In the genomic region with DNA sequence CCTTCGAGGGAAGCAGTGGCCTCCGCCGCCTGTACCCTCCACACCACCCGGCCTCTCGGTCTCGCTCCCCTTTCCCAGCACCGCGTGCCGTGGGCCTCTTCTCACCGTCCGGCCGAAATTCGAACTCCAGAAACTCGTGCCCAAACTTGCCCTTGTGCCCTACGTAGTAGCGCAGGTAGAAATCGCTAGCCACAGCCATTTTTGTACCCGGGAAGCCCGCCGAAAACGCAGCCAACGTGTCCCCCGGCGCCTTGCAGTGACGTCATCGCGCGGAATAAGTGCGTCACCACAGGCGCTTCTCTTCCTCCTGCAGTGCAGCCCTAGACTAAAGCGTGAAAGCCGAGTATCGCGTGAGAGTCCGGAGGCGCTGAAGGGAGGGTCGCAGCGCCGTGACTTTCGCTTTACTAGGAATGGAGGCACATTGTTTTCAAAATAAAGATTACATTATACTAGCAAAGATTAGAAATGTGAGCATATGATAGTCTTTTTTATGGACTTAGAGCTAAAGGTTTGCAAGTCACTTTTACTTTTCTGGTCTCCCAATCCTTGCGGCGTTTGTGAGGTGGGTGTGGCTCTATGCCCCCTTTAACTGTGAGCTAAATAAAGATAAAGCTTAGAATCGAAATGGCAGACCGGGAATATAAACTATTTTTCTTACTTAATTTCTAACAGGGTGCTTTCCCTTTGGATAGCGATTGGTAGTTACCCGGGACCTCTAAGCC, we compare ENCODE assay signal across 1 cellular context.
TF ChIP-seq lines count a peak whose summit lies in the region.

TSS of gene MAGOHB (minus strand) at position 276 of the 722 bp plus-strand sequence. CDS start at position 199, 77 bp downstream.

TF ChIP-seq in HepG2, 621 proteins besides CTCF, POLR2A, EP300 and RAD21 (continued from another document and continues in another):
- TF ChIP-seq, protein P1, sequence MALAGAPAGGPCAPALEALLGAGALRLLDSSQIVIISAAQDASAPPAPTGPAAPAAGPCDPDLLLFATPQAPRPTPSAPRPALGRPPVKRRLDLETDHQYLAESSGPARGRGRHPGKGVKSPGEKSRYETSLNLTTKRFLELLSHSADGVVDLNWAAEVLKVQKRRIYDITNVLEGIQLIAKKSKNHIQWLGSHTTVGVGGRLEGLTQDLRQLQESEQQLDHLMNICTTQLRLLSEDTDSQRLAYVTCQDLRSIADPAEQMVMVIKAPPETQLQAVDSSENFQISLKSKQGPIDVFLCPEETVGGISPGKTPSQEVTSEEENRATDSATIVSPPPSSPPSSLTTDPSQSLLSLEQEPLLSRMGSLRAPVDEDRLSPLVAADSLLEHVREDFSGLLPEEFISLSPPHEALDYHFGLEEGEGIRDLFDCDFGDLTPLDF (CRISPR knock-in tag; IDR thresholded peaks at IDR 0.05) = peak; percentile 99
- peak; percentile 65; the same call in 1 of the 2 replicates for TF ChIP-seq FOXJ3 (CRISPR knock-in tag; IDR thresholded peaks at IDR 0.05; ENCODE audit: borderline replicate concordance)
- TF ChIP-seq, protein P2, sequence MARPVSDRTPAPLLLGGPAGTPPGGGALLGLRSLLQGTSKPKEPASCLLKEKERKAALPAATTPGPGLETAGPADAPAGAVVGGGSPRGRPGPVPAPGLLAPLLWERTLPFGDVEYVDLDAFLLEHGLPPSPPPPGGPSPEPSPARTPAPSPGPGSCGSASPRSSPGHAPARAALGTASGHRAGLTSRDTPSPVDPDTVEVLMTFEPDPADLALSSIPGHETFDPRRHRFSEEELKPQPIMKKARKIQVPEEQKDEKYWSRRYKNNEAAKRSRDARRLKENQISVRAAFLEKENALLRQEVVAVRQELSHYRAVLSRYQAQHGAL (CRISPR knock-in tag; IDR thresholded peaks at IDR 0.05; ENCODE audit: not compliant biosample characterization) = peak; percentile 81
- TF ChIP-seq, protein P3, sequence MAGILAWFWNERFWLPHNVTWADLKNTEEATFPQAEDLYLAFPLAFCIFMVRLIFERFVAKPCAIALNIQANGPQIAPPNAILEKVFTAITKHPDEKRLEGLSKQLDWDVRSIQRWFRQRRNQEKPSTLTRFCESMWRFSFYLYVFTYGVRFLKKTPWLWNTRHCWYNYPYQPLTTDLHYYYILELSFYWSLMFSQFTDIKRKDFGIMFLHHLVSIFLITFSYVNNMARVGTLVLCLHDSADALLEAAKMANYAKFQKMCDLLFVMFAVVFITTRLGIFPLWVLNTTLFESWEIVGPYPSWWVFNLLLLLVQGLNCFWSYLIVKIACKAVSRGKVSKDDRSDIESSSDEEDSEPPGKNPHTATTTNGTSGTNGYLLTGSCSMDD (CRISPR knock-in tag; IDR thresholded peaks at IDR 0.05) = no peak
- TF ChIP-seq ZSCAN25 (CRISPR knock-in tag; IDR thresholded peaks at IDR 0.05) = peak; percentile 32; the same call in 1 of the 2 replicates
- TF ChIP-seq ZNF335 (CRISPR knock-in tag; IDR thresholded peaks at IDR 0.05) = peak; percentile 54; the same call in 1 of the 2 replicates
- TF ChIP-seq TAF1 (CRISPR knock-in tag; IDR thresholded peaks at IDR 0.05) = peak; percentile 92
- peak; percentile 56; the same call in 1 of the 2 replicates for TF ChIP-seq ZNF501 (CRISPR knock-in tag; IDR thresholded peaks at IDR 0.05)
- TF ChIP-seq KDM5A (IDR thresholded peaks at IDR 0.05; ENCODE audit: borderline replicate concordance, low read length) = peak; percentile 99
- no peak for TF ChIP-seq ZNF382 (CRISPR knock-in tag; IDR thresholded peaks at IDR 0.05; ENCODE audit: borderline replicate concordance)
- peak; percentile 76; the same call in 1 of the 2 replicates for TF ChIP-seq ZNF564 (CRISPR knock-in tag; IDR thresholded peaks at IDR 0.05)
- peak; percentile 97 for TF ChIP-seq ELF3 (CRISPR knock-in tag; IDR thresholded peaks at IDR 0.05)
- no peak for TF ChIP-seq ZNF383 (CRISPR knock-in tag; IDR thresholded peaks at IDR 0.05; ENCODE audit: borderline replicate concordance)
- TF ChIP-seq TFDP2 (CRISPR knock-in tag; IDR thresholded peaks at IDR 0.05) = peak; percentile 98
- TF ChIP-seq BCL6 (CRISPR knock-in tag; IDR thresholded peaks at IDR 0.05) = peak; percentile 53
- peak; percentile 96 for TF ChIP-seq SPEN (CRISPR knock-in tag; IDR thresholded peaks at IDR 0.05; ENCODE audit: low read depth)
- peak; percentile 48 for TF ChIP-seq RARA (CRISPR knock-in tag; IDR thresholded peaks at IDR 0.05)
- no peak for TF ChIP-seq TEAD2 (CRISPR knock-in tag; IDR thresholded peaks at IDR 0.05)
- peak; percentile 55 for TF ChIP-seq NFYC (CRISPR knock-in tag; IDR thresholded peaks at IDR 0.05)
- no peak for TF ChIP-seq STAT5B (CRISPR knock-in tag; IDR thresholded peaks at IDR 0.05)
- TF ChIP-seq WIZ (CRISPR knock-in tag; IDR thresholded peaks at IDR 0.05) = no peak
- peak; percentile 100 for TF ChIP-seq KMT2B (CRISPR knock-in tag; IDR thresholded peaks at IDR 0.05)
- peak; percentile 47; the same call in 1 of the 2 replicates for TF ChIP-seq ZNF782 (CRISPR knock-in tag; IDR thresholded peaks at IDR 0.05; ENCODE audit: borderline replicate concordance)
- TF ChIP-seq XRCC5 (optimal IDR thresholded peaks at IDR 0.05; ENCODE audit: low read length) = no peak
- TF ChIP-seq SP5 (CRISPR knock-in tag; IDR thresholded peaks at IDR 0.05; ENCODE audit: borderline replicate concordance, low read depth) = peak; percentile 36; the same call in 1 of the 2 replicates
- peak; percentile 78; the same call in 1 of the 2 replicates for TF ChIP-seq CCDC6 (CRISPR knock-in tag; IDR thresholded peaks at IDR 0.05)
- TF ChIP-seq MYC (CRISPR knock-in tag; IDR thresholded peaks at IDR 0.05; ENCODE audit: borderline replicate concordance) = peak; percentile 95
- peak; percentile 89; the same call in 1 of the 2 replicates for TF ChIP-seq BCL3 (CRISPR knock-in tag; IDR thresholded peaks at IDR 0.05)
- peak; percentile 87 for TF ChIP-seq ZNF687 (CRISPR knock-in tag; IDR thresholded peaks at IDR 0.05)
- no peak for TF ChIP-seq SP4 (CRISPR knock-in tag; IDR thresholded peaks at IDR 0.05)
- peak; percentile 43; the same call in 1 of the 2 replicates for TF ChIP-seq ZNF784 (CRISPR knock-in tag; IDR thresholded peaks at IDR 0.05; ENCODE audit: borderline replicate concordance)
- TF ChIP-seq ZC3H4 (CRISPR knock-in tag; IDR thresholded peaks at IDR 0.05; ENCODE audit: borderline replicate concordance) = 0 out of 2 replicates have a peak, but pooled peaks have one; percentile 31
- TF ChIP-seq ZNF556 (CRISPR knock-in tag; IDR thresholded peaks at IDR 0.05; ENCODE audit: borderline replicate concordance) = peak; percentile 87; the same call in 1 of the 2 replicates
- TF ChIP-seq, protein P4, sequence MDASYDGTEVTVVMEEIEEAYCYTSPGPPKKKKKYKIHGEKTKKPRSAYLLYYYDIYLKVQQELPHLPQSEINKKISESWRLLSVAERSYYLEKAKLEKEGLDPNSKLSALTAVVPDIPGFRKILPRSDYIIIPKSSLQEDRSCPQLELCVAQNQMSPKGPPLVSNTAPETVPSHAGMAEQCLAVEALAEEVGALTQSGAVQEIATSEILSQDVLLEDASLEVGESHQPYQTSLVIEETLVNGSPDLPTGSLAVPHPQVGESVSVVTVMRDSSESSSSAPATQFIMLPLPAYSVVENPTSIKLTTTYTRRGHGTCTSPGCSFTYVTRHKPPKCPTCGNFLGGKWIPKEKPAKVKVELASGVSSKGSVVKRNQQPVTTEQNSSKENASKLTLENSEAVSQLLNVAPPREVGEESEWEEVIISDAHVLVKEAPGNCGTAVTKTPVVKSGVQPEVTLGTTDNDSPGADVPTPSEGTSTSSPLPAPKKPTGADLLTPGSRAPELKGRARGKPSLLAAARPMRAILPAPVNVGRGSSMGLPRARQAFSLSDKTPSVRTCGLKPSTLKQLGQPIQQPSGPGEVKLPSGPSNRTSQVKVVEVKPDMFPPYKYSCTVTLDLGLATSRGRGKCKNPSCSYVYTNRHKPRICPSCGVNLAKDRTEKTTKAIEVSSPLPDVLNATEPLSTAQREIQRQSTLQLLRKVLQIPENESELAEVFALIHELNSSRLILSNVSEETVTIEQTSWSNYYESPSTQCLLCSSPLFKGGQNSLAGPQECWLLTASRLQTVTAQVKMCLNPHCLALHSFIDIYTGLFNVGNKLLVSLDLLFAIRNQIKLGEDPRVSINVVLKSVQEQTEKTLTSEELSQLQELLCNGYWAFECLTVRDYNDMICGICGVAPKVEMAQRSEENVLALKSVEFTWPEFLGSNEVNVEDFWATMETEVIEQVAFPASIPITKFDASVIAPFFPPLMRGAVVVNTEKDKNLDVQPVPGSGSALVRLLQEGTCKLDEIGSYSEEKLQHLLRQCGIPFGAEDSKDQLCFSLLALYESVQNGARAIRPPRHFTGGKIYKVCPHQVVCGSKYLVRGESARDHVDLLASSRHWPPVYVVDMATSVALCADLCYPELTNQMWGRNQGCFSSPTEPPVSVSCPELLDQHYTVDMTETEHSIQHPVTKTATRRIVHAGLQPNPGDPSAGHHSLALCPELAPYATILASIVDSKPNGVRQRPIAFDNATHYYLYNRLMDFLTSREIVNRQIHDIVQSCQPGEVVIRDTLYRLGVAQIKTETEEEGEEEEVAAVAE (CRISPR knock-in tag; IDR thresholded peaks at IDR 0.05; ENCODE audit: borderline replicate concordance) = peak; percentile 77; the same call in 1 of the 2 replicates
- TF ChIP-seq ATF7 (IDR thresholded peaks at IDR 0.05) = peak; percentile 100
- peak; percentile 99 for TF ChIP-seq ATF7 (CRISPR knock-in tag; IDR thresholded peaks at IDR 0.05)
- TF ChIP-seq, protein P5, sequence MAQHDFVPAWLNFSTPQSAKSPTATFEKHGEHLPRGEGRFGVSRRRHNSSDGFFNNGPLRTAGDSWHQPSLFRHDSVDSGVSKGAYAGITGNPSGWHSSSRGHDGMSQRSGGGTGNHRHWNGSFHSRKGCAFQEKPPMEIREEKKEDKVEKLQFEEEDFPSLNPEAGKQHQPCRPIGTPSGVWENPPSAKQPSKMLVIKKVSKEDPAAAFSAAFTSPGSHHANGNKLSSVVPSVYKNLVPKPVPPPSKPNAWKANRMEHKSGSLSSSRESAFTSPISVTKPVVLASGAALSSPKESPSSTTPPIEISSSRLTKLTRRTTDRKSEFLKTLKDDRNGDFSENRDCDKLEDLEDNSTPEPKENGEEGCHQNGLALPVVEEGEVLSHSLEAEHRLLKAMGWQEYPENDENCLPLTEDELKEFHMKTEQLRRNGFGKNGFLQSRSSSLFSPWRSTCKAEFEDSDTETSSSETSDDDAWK (CRISPR knock-in tag; IDR thresholded peaks at IDR 0.05) = no peak
- TF ChIP-seq ZNF7 (CRISPR knock-in tag; IDR thresholded peaks at IDR 0.05) = peak; percentile 10; the same call in 1 of the 2 replicates
- no peak for TF ChIP-seq ZNF260 (CRISPR knock-in tag; IDR thresholded peaks at IDR 0.05; ENCODE audit: borderline replicate concordance, low read depth)
- TF ChIP-seq, protein P6, sequence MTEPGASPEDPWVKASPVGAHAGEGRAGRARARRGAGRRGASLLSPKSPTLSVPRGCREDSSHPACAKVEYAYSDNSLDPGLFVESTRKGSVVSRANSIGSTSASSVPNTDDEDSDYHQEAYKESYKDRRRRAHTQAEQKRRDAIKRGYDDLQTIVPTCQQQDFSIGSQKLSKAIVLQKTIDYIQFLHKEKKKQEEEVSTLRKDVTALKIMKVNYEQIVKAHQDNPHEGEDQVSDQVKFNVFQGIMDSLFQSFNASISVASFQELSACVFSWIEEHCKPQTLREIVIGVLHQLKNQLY (CRISPR knock-in tag; IDR thresholded peaks at IDR 0.05) = peak; percentile 59; the same call in 1 of the 2 replicates
- TF ChIP-seq ERF (CRISPR knock-in tag; IDR thresholded peaks at IDR 0.05) = peak; percentile 84
- TF ChIP-seq ZNF296 (CRISPR knock-in tag; conservative IDR thresholded peaks at IDR 0.05) = no peak
